8 cellular contexts compared by ENCODE assay signal in the genomic region with DNA sequence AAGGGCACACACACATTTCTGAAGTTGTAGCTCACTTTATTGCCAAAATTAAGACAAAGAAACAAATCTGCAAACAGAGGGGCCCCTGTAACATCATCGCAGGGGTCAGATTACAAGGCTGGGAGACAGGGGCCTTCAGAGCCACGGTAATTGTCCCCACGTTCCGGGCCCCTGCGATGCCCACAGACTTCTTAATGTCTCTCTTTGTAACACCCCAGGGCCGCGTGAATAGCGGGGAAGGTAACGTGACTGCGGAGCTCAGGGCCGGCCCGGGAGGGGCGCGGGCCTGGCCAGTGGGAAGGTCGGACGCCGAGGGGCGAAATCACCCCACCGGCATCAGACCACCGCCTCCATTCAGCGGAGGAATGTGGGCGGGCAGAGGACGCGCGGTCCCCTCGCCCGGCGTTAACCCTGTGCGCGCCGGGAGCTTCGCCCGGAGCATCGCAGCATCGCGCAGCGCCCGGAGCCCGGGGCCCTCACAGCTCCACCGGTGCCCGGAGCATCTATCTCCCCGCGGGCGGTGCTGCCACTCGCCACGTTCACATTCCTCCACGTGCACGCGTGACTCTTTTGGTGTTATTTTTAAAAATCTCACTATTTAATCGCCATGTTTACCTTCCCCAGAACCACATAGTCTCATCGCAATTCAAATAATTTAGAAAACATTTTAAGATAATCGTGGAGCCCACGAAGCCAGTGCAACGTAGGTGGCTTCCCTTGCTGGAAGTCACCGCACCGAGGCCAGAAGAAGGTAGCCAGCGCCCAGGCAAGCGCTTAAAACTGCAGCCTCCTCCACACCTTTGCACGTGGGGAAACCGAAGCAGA. TPM values are rescaled to one million over a fixed set of nuclear protein-coding genes. Genes with fewer than 3 reads are reported as not detected.
DNase-seq lines count a peak whose midpoint lies in the region; ATAC-seq and TF ChIP-seq lines count a peak whose summit lies in the region.

No MANE protein-coding gene starts in this region.

- BruUV-seq in Caco-2 (replicated peaks; lab: Mats Ljungman, UMichigan), result no TSS peak

- H3K27me3 ChIP-seq in Caco-2 (replicated peaks; ENCODE audit: control insufficient read depth, insufficient read depth, low read length) (no peaks in the 10 kb centered on the region), foreskin keratinocyte (no peaks in the 10 kb centered on the region), neural cell (ENCODE audit: insufficient read depth, low read depth, low read length) (no peaks in the 10 kb centered on the region)

- no peaks in the 10 kb centered on the region for H3K27me3 Mint-ChIP-seq in Caco-2 (ENCODE audit: insufficient read depth, unreplicated experiment)

- CTCF ChIA-PET in Caco-2 (lab: Charles Lee), result interaction anchor here (1.2 kb wide), 2 partner anchors 24 to 31 kb away, joined by 3 read pairs; no protein-coding TSS in a partner anchor

- no peak overlapping the region for H3K27ac ChIP-seq in foreskin keratinocyte
- H3K27ac ChIP-seq in neural cell (ENCODE audit: low read length), result peak overlapping the region; percentile 59

- TF ChIP-seq CTCF in Caco-2 (IDR thresholded peaks at IDR 0.05; ENCODE audit: insufficient read depth in 1 of 2, low read depth in 1 of 2, low read length in 1 of 2, severe bottlenecking in 1 of 2, unreplicated experiment in 1 of 2) (no peak), foreskin keratinocyte (conservative IDR thresholded peaks at IDR 0.05) (no peak), neural cell (IDR thresholded peaks at IDR 0.05; ENCODE audit: poor library complexity, severe bottlenecking) (no peak)

- H2AFZ ChIP-seq in neural cell (ENCODE audit: low read depth, low read length), result peak overlapping the region; percentile 73

- TF ChIP-seq EP300 in Ishikawa (IDR thresholded peaks at IDR 0.05; ENCODE audit: borderline replicate concordance) (peak; percentile 55; the same call in 1 of the 2 replicates), neural cell (conservative IDR thresholded peaks at IDR 0.05; ENCODE audit: poor library complexity, severe bottlenecking) (peak; percentile 68)

- H3K9ac ChIP-seq in neural cell (ENCODE audit: low read length), result peak overlapping the region; percentile 68

- intact Hi-C loops in Caco-2 (cut with micrococcal nuclease; ENCODE audit: unreplicated experiment), result loop anchor here (2.0 kb wide), 1 partner anchor 22 kb away; the partner anchor contains the start of gene FGFBP3

- no peaks in the 10 kb centered on the region for H3K79me2 ChIP-seq in neural cell (replicated peaks; ENCODE audit: insufficient read depth, low read length)

- POLR2A ChIA-PET in Caco-2 (lab: Charles Lee), result interaction anchor here (1.0 to 1.5 kb wide), 2 partner anchors 21 to 36 kb away, joined by 9 to 10 read pairs; partner anchors contain the start of gene BTAF1

- no peaks in the 10 kb centered on the region for H3K36me3 Mint-ChIP-seq in Caco-2 (ENCODE audit: insufficient read depth, unreplicated experiment)

- no peaks in the 10 kb centered on the region for H3K9me3 Mint-ChIP-seq in Caco-2 (ENCODE audit: unreplicated experiment)

- H3K4me1 ChIP-seq in Caco-2, result peaks cover 6% of the 10 kb centered on the region; the same call in 1 of the 2 replicates
- H3K4me1 ChIP-seq in foreskin keratinocyte, result peaks cover 10% of the 10 kb centered on the region

- peak; percentile 57 for ATAC-seq in foreskin keratinocyte

- H3K36me3 ChIP-seq in Caco-2 (ENCODE audit: control insufficient read depth, insufficient read depth, low read length), result no peaks in the 10 kb centered on the region
- no peaks in the 10 kb centered on the region for H3K36me3 ChIP-seq in neural cell (ENCODE audit: insufficient read depth, low read length)

- H3K9me2 ChIP-seq in neural cell (ENCODE audit: insufficient read depth, low read length), result no peaks in the 10 kb centered on the region

- H4K20me1 ChIP-seq in neural cell (ENCODE audit: insufficient read depth), result no peaks in the 10 kb centered on the region

- peak overlapping the region; percentile 92 for H3K4me3 Mint-ChIP-seq in Caco-2 (ENCODE audit: unreplicated experiment)

- peaks cover 13% of the 10 kb centered on the region for H3K4me1 Mint-ChIP-seq in Caco-2 (ENCODE audit: low read depth, unreplicated experiment)

- H3K27ac Mint-ChIP-seq in Caco-2 (ENCODE audit: unreplicated experiment), result peak overlapping the region; percentile 82

- peak overlapping the region; percentile 98 for H3K4me2 ChIP-seq in neural cell (ENCODE audit: low read length)

- H3F3A ChIP-seq in neural cell (ENCODE audit: insufficient read depth, low read length, poor library complexity, severe bottlenecking), result peaks cover 13% of the 10 kb centered on the region

- DNase-seq in Caco-2 (peak; percentile 73 to 77), foreskin keratinocyte (no peak), AML-193 (lab: John Stamatoyannopoulos, UW) (no peak), H4 (ENCODE audit: low spot score) (no peak), mucosa of gallbladder (ENCODE audit: low spot score) (no peak)
- peak; percentile 5 for DNase-seq in activated effector memory CD4-positive, alpha-beta T cell treated with Interleukin-2 at 50 U/mL for 16 hours

- H3K4me3 ChIP-seq in Caco-2 (ENCODE audit: low read depth, low read length) (peak overlapping the region; percentile 58), neural cell (ENCODE audit: low read length) (peak overlapping the region; percentile 80)

- no peak for TF ChIP-seq RAD21 in Ishikawa (IDR thresholded peaks at IDR 0.05; ENCODE audit: low read depth)
- peak; percentile 27 for TF ChIP-seq RAD21 in neural cell (conservative IDR thresholded peaks at IDR 0.05)

- H3K9me3 ChIP-seq in Caco-2 (no peaks in the 10 kb centered on the region), neural cell (ENCODE audit: low read length) (no peaks in the 10 kb centered on the region)

TF ChIP-seq in Ishikawa, 13 proteins besides CTCF, POLR2A, EP300 and RAD21 (continues in another document):
- TF ChIP-seq USF1 (IDR thresholded peaks at IDR 0.05) (peak; percentile 78), FOXM1 (IDR thresholded peaks at IDR 0.05; ENCODE audit: borderline replicate concordance, low read depth) (no peak), NFIC (IDR thresholded peaks at IDR 0.05) (no peak), CREB1 (IDR thresholded peaks at IDR 0.05; ENCODE audit: low read depth) (no peak), CEBPB (IDR thresholded peaks at IDR 0.05) (no peak), TAF1 (IDR thresholded peaks at IDR 0.05; ENCODE audit: low read depth) (peak; percentile 40; the same call in 1 of the 2 replicates), TCF12 (IDR thresholded peaks at IDR 0.05; ENCODE audit: low read depth) (0 out of 2 replicates have a peak, but pooled peaks have one; percentile 42)

TF ChIP-seq in neural cell, 6 proteins besides CTCF, POLR2A, EP300 and RAD21:
- peak; percentile 65 for TF ChIP-seq TAF1 (IDR thresholded peaks at IDR 0.05; ENCODE audit: low read depth)
- peak; percentile 36 for TF ChIP-seq REST (IDR thresholded peaks at IDR 0.05; ENCODE audit: borderline replicate concordance)
- peak; percentile 66 for TF ChIP-seq MXI1 (conservative IDR thresholded peaks at IDR 0.05; ENCODE audit: poor library complexity, severe bottlenecking)
- no peak for TF ChIP-seq EZH2 (IDR thresholded peaks at IDR 0.05; ENCODE audit: borderline replicate concordance, insufficient read depth, low read length, poor library complexity, severe bottlenecking)
- TF ChIP-seq POLR2AphosphoS5 (IDR thresholded peaks at IDR 0.05), result peak; percentile 60
- no peak for TF ChIP-seq SMC3 (conservative IDR thresholded peaks at IDR 0.05; ENCODE audit: poor library complexity)

RNA-seq across cellular contexts. Expression of gene FGFBP3, which starts 22.0 kb away (rescaled TPM):
- total RNA-seq in Caco-2 (2022) (3.3 and 3.6 TPM in 2 replicates), foreskin keratinocyte (0.20 and 0.32 TPM in 2 replicates), mucosa of gallbladder (0.72 TPM)
- polyA plus RNA-seq in foreskin keratinocyte (0.29 and 0.42 TPM in 2 replicates), neural cell (35.9 and 39.5 TPM in 2 replicates)
- polyA minus RNA-seq in neural cell, result 17.3 and 20.1 TPM in 2 replicates
- 0.21 and 0.45 TPM in 2 replicates for total RNA-seq in H4 (2014; rRNA removed; shearing (Covaris generic))

RNA-seq across cellular contexts. Expression of gene BTAF1, which starts 36.3 kb away (rescaled TPM):
- total RNA-seq in Caco-2 (2022) (47.7 and 49.7 TPM in 2 replicates), foreskin keratinocyte (23.7 and 24.1 TPM in 2 replicates), mucosa of gallbladder (24.2 TPM)
- polyA plus RNA-seq in foreskin keratinocyte (2.4 and 3.1 TPM in 2 replicates), neural cell (64.3 and 69.4 TPM in 2 replicates)
- 99.3 and 102 TPM in 2 replicates for polyA minus RNA-seq in neural cell
- total RNA-seq in H4 (2014; rRNA removed; shearing (Covaris generic)), result 13.2 and 14.1 TPM in 2 replicates

Comparison
In these comparisons a context has a peak if more than half of its experiments do, and no peak if none do; other contexts are left out.
1. DNase-seq: peak in Caco-2 (2 of 2) and activated effector memory CD4-positive, alpha-beta T cell treated with Interleukin-2 at 50 U/mL for 16 hours (single experiment); none in foreskin keratinocyte (0 of 2), AML-193 (0 of 2), H4 (single experiment) and mucosa of gallbladder (single experiment).